10 cellular contexts compared by ENCODE assay signal in the genomic region with DNA sequence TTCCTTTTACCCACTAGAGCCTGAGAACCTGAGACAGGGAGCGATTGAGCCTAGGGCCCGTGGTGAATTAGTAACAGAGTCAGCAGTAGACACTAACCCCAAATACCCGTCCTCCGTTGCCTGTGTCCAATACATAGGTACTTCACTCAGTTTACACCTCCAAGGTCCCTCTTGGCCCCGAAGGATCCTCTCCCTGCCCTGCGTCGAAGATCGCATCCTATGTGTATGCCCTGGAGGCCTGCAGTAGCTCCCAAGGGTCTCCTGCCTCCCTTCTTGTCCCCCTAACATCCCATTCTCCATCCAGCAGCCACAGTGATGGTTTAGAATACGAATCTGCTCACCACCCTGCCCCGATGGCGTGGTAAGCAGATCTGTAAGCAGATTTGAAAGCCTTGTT.
DNase-seq lines count a peak whose midpoint lies in the region; ATAC-seq and TF ChIP-seq lines count a peak whose summit lies in the region.
"Had no signal": no experiment of that assay in that cellular context is flagged by ENCODE, and none has a peak within 500 bp of the region (broad histone marks: within the 10 kb centered on the region; RNA-seq: fewer than 3 reads in every experiment).

No MANE protein-coding gene starts in this region.

- no peak overlapping the region for H3K27ac Mint-ChIP-seq in activated naive CD4-positive, alpha-beta T cell treated with anti-CD3 and anti-CD28 coated beads, Interleukin-2, amount 10 ng/mL, durations not matched to agents 7 days and 5 days

- WGBS in transverse colon (ENCODE audit: low coverage in 1 of 2), 2 donors: 65% methylated on average over 11 of the region's 11 CpGs; no CpG with 5 or more reads in 1 of the 2 donors

- ATAC-seq in foreskin keratinocyte (no peak), HG02884 (IDR thresholded peaks at IDR 0.05; ENCODE audit: unreplicated experiment) (no peak)

- H3K4me1 ChIP-seq in muscle layer of colon (ENCODE audit: insufficient read depth, low read length): peaks cover 5% of the 10 kb centered on the region
- H3K4me1 ChIP-seq in transverse colon: peaks cover 0 to 12% (median 4%) of the 10 kb centered on the region in 4 donors
- no peaks in the 10 kb centered on the region for H3K4me1 ChIP-seq in foreskin keratinocyte

- H3K4me3 Mint-ChIP-seq in activated naive CD4-positive, alpha-beta T cell treated with anti-CD3 and anti-CD28 coated beads, Interleukin-2, amount 10 ng/mL, durations not matched to agents 7 days and 5 days: peak overlapping the region; percentile 12

- TF ChIP-seq CTCF in coronary artery (IDR thresholded peaks at IDR 0.05) (no peak), transverse colon (IDR thresholded peaks at IDR 0.05) (no peak), foreskin keratinocyte (conservative IDR thresholded peaks at IDR 0.05) (no peak)

- peaks cover 14% of the 10 kb centered on the region for H3K4me1 Mint-ChIP-seq in activated naive CD4-positive, alpha-beta T cell treated with anti-CD3 and anti-CD28 coated beads, Interleukin-2, amount 10 ng/mL, durations not matched to agents 7 days and 5 days

- DNase-seq in activated naive CD4-positive, alpha-beta T cell treated with anti-CD3 and anti-CD28 coated beads, Interleukin-2, amount 10 ng/mL, durations not matched to agents 7 days and 5 days: no peak
- DNase-seq in activated naive CD4-positive, alpha-beta T cell treated with Interleukin-2 at 50 U/mL for 16 hours: no peak
- no peak for DNase-seq in coronary artery (ENCODE audit: low spot score)
- no peak for DNase-seq in transverse colon
- DNase-seq in foreskin keratinocyte: no peak
- no peak for DNase-seq in NCI-H526 treated with DMSO at 0.1 percent for 48 hours (lab: John Stamatoyannopoulos, UW)
- DNase-seq: Calu3, NCI-H1417 treated with DMSO at 0.1 percent for 48 hours had no signal

- CTCF ChIA-PET in activated naive CD4-positive, alpha-beta T cell treated with anti-CD3 and anti-CD28 coated beads, Interleukin-2, amount 10 ng/mL, durations not matched to agents 7 days and 5 days (lab: Charles Lee): no interaction called here

- intact Hi-C loops in transverse colon (cut with DNase I; ENCODE audit: low total_unique reads): no loop called here

- H3K27me3 ChIP-seq in muscle layer of colon (ENCODE audit: control insufficient read depth in 1 of 2, insufficient read depth in 2 of 2, low read length in 2 of 2): no peaks in the 10 kb centered on the region
- peaks cover 57% of the 10 kb centered on the region for H3K27me3 ChIP-seq in transverse colon
- H3K27me3 ChIP-seq in foreskin keratinocyte: peaks cover 56% of the 10 kb centered on the region

- H3K9me3 Mint-ChIP-seq in activated naive CD4-positive, alpha-beta T cell treated with anti-CD3 and anti-CD28 coated beads, Interleukin-2, amount 10 ng/mL, durations not matched to agents 7 days and 5 days: no peaks in the 10 kb centered on the region

- H3K4me3 ChIP-seq in coronary artery (peak overlapping the region; percentile 66), muscle layer of colon (ENCODE audit: low read depth in 1 of 2, low read length in 2 of 2) (peak overlapping the region; percentile 47 to 48), transverse colon (peak overlapping the region; percentile 29 to 52 (median 36))

- H3K9me3 ChIP-seq in muscle layer of colon (ENCODE audit: low read length) (no peaks in the 10 kb centered on the region), transverse colon (no peaks in the 10 kb centered on the region)

- peaks cover 61% of the 10 kb centered on the region for H3K27me3 Mint-ChIP-seq in activated naive CD4-positive, alpha-beta T cell treated with anti-CD3 and anti-CD28 coated beads, Interleukin-2, amount 10 ng/mL, durations not matched to agents 7 days and 5 days

- TF ChIP-seq EP300 in transverse colon (IDR thresholded peaks at IDR 0.05; ENCODE audit: low read depth): no peak

- peak overlapping the region; percentile 75 to 87 for H3K27ac ChIP-seq in coronary artery
- peak overlapping the region; percentile 55 for H3K27ac ChIP-seq in muscle layer of colon (ENCODE audit: low read depth, low read length)
- H3K27ac ChIP-seq in transverse colon: peak overlapping the region in 2 of 4 donors; percentile 33 to 41
- no peak overlapping the region for H3K27ac ChIP-seq in foreskin keratinocyte

- in situ Hi-C loops in transverse colon (cut with MboI; ENCODE audit: low pct_ligation_motif_present in 1 of 4, low pct_unique_long_range_greater_than_20kb in 1 of 4, low sequenced_read_pairs in 3 of 4): no loop called here

- no peak for TF ChIP-seq POLR2A in transverse colon (IDR thresholded peaks at IDR 0.05)

- H3K36me3 ChIP-seq in muscle layer of colon (ENCODE audit: insufficient read depth, low read length) (no peaks in the 10 kb centered on the region), transverse colon (no peaks in the 10 kb centered on the region)

- peak overlapping the region; percentile 4 for H3K9ac ChIP-seq in muscle layer of colon (ENCODE audit: low read length)

- no peaks in the 10 kb centered on the region for H3K36me3 Mint-ChIP-seq in activated naive CD4-positive, alpha-beta T cell treated with anti-CD3 and anti-CD28 coated beads, Interleukin-2, amount 10 ng/mL, durations not matched to agents 7 days and 5 days
